13 cellular contexts compared by ENCODE assay signal in the genomic region with DNA sequence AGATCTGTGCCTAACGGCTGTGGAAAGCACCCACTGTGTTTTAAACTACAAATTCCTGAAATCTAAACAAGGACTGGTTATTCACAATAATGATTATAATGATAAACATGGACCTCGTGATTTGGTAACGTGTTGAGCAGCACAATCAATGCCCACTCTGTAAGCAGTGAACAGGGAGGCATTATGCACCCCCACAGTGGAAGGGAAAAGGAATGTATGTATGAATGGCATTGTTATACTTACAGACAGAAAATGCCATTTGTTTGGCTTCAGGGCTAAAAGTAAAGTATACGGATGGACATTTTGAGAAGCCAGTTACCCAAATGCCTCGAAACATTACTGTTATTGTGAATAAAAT.
DNase-seq lines count a peak whose midpoint lies in the region; TF ChIP-seq lines count a peak whose summit lies in the region.
"Had no signal": no experiment of that assay in that cellular context is flagged by ENCODE, and none has a peak within 500 bp of the region (broad histone marks: within the 10 kb centered on the region; RNA-seq: fewer than 3 reads in every experiment).

No MANE protein-coding gene starts in this region.

- DNase-seq in COLO829 (ENCODE audit: low spot score) (peak; percentile 75), hepatocyte (ENCODE audit: low spot score) (peak; percentile 12), pons (ENCODE audit: low spot score) (peak; percentile 98), OCI-M1 (lab: John Stamatoyannopoulos, UW) (no peak), HAP-1 (ENCODE audit: low spot score in 2 of 2) (no peak), brain microvascular endothelial cell (no peak)
- no peak for DNase-seq in activated T-cell treated with anti-CD3 and anti-CD28 coated beads, Interleukin-2, amount 50 U/mL, for 48 hours
- DNase-seq: NCI-H1092, NCI-H146, NCI-H2081, NCI-H510A treated with DMSO at 0.1 percent for 48 hours had no signal

- no peaks in the 10 kb centered on the region for H3K9me3 ChIP-seq in hepatocyte (ENCODE audit: low read depth)
- H3K9me3 ChIP-seq in HAP-1, result no peaks in the 10 kb centered on the region
- H3K9me3 ChIP-seq: BLaER1 treated with 17β-estradiol and CSF1 and Interleukin-3, amounts not matched to agents 10 nM and 100 nM had no signal

- WGBS in hepatocyte (ENCODE audit: low lambda C conversion rate, missing lambda C conversion rate), result 52% methylated on average over 5 of the region's 5 CpGs

- H3K36me3 ChIP-seq in hepatocyte (replicated peaks; ENCODE audit: insufficient read depth, low read depth), result no peaks in the 10 kb centered on the region
- no peaks in the 10 kb centered on the region for H3K36me3 ChIP-seq in HAP-1 (replicated peaks)
- H3K36me3 ChIP-seq in brain microvascular endothelial cell (replicated peaks), result no peaks in the 10 kb centered on the region
- H3K36me3 ChIP-seq: BLaER1 treated with 17β-estradiol and CSF1 and Interleukin-3, amounts not matched to agents 10 nM and 100 nM had no signal

- no peaks in the 10 kb centered on the region for H3K27me3 ChIP-seq in hepatocyte
- H3K27me3 ChIP-seq in HAP-1 (ENCODE audit: low read depth), result no peaks in the 10 kb centered on the region
- H3K27me3 ChIP-seq in brain microvascular endothelial cell (replicated peaks), result no peaks in the 10 kb centered on the region
- H3K27me3 ChIP-seq: BLaER1 treated with 17β-estradiol and CSF1 and Interleukin-3, amounts not matched to agents 10 nM and 100 nM had no signal

- H2AFZ ChIP-seq in hepatocyte, result no peak overlapping the region

- TF ChIP-seq CTCF in hepatocyte (IDR thresholded peaks at IDR 0.05; ENCODE audit: poor library complexity), result no peak
- TF ChIP-seq CTCF in brain microvascular endothelial cell (IDR thresholded peaks at IDR 0.05; ENCODE audit: low read depth, low read length, missing control alignments), result no peak

- H3K9me2 ChIP-seq in hepatocyte (replicated peaks; ENCODE audit: insufficient read depth), result no peaks in the 10 kb centered on the region

- in situ Hi-C loops in HAP-1 (cut with MboI; ENCODE audit: low sequenced_read_pairs), result no loop called here
- in situ Hi-C loops in brain microvascular endothelial cell (cut with HindIII; ENCODE audit: low pct_ligation_motif_present, low sequenced_read_pairs), result no loop called here

- no peaks in the 10 kb centered on the region for H3K79me2 ChIP-seq in hepatocyte

- H3K4me3 ChIP-seq in hepatocyte (no peak overlapping the region), HAP-1 (no peak overlapping the region), brain microvascular endothelial cell (ENCODE audit: low read depth, low read length) (no peak overlapping the region)
- H3K4me3 ChIP-seq: BLaER1 treated with 17β-estradiol and CSF1 and Interleukin-3, amounts not matched to agents 10 nM and 100 nM had no signal

- no peaks in the 10 kb centered on the region for H4K20me1 ChIP-seq in hepatocyte (ENCODE audit: insufficient read depth, poor library complexity, severe bottlenecking)
- H4K20me1 ChIP-seq: BLaER1 treated with 17β-estradiol and CSF1 and Interleukin-3, amounts not matched to agents 10 nM and 100 nM had no signal

- H3K4me2 ChIP-seq in hepatocyte, result no peak overlapping the region
- H3K4me2 ChIP-seq: BLaER1 treated with 17β-estradiol and CSF1 and Interleukin-3, amounts not matched to agents 10 nM and 100 nM had no signal

- H3K4me1 ChIP-seq in hepatocyte (ENCODE audit: insufficient read depth) (peaks cover 3% of the 10 kb centered on the region), HAP-1 (peaks cover 14% of the 10 kb centered on the region)
- H3K4me1 ChIP-seq: BLaER1 treated with 17β-estradiol and CSF1 and Interleukin-3, amounts not matched to agents 10 nM and 100 nM had no signal

- H3K27ac ChIP-seq in cingulate gyrus (ENCODE audit: low read depth, low read length), result peak overlapping the region; percentile 96
- peak overlapping the region; percentile 43 for H3K27ac ChIP-seq in hepatocyte
- no peak overlapping the region for H3K27ac ChIP-seq in brain microvascular endothelial cell
- H3K27ac ChIP-seq: BLaER1 treated with 17β-estradiol and CSF1 and Interleukin-3, amounts not matched to agents 10 nM and 100 nM had no signal

Comparison
In these comparisons a context has a peak if more than half of its experiments do, and no peak if none do; other contexts are left out.
1. DNase-seq: peak in COLO829 (single experiment), hepatocyte (single experiment) and pons (single experiment); none in OCI-M1 (single experiment), activated T-cell treated with anti-CD3 and anti-CD28 coated beads, Interleukin-2, amount 50 U/mL, for 48 hours (0 of 2), HAP-1 (0 of 2) and brain microvascular endothelial cell (single experiment).